Comparison of ENCODE assay signal across 13 cellular contexts in the genomic region with DNA sequence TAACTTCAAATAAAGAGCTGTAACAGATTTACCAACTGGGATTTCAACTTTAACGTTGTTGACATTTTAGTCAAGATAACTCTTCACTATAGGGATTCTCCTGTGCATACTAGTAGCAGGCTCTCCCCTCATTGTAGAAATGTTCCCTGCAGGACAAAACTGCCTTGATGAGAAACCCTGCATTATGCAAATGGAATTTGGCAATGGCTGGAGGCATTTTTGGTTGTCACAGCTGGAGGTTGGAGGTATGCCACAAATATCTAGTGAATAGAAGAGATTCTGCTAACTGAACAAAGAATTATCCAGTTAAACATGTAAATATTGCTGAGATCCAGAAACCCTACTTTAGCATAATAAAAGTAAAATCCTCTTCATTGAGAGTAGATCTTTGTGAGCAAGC.
DNase-seq lines count a peak whose midpoint lies in the region; ATAC-seq and TF ChIP-seq lines count a peak whose summit lies in the region.
"Had no signal": no experiment of that assay in that cellular context is flagged by ENCODE, and none has a peak within 500 bp of the region (broad histone marks: within the 10 kb centered on the region; RNA-seq: fewer than 3 reads in every experiment).

No MANE protein-coding gene starts in this region.

- CTCF ChIA-PET in MCF 10A (lab: Yijun Ruan, JAX), result no interaction called here

- no peaks in the 10 kb centered on the region for H3K9me3 Mint-ChIP-seq in MCF 10A (ENCODE audit: unreplicated experiment)
- H3K9me3 Mint-ChIP-seq in type B pancreatic cell, result peaks cover 1% of the 10 kb centered on the region

- H3K4me3 ChIP-seq in breast epithelium, result no peak overlapping the region
- H3K4me3 ChIP-seq in astrocyte of the spinal cord (ENCODE audit: low read depth, low read length), result no peak overlapping the region
- H3K4me3 ChIP-seq in iPS-20b (ENCODE audit: low read length), result no peak overlapping the region
- no peak overlapping the region for H3K4me3 ChIP-seq in gastroesophageal sphincter
- no peak overlapping the region for H3K4me3 ChIP-seq in lower leg skin (ENCODE audit: low read depth, poor library complexity, severe bottlenecking)
- H3K4me3 ChIP-seq in testis, result no peak overlapping the region
- H3K4me3 ChIP-seq: BLaER1 treated with 17β-estradiol and CSF1 and Interleukin-3, amounts not matched to agents 10 nM and 100 nM; SJSA1 had no signal

- TF ChIP-seq CTCF in MCF 10A (IDR thresholded peaks at IDR 0.05; ENCODE audit: unreplicated experiment) (no peak), breast epithelium (IDR thresholded peaks at IDR 0.05) (no peak), astrocyte of the spinal cord (IDR thresholded peaks at IDR 0.05; ENCODE audit: low read depth, low read length) (no peak), type B pancreatic cell (conservative IDR thresholded peaks at IDR 0.05) (no peak), gastroesophageal sphincter (IDR thresholded peaks at IDR 0.05) (no peak), lower leg skin (IDR thresholded peaks at IDR 0.05) (no peak), testis (IDR thresholded peaks at IDR 0.05) (no peak)

- intact Hi-C loops in MCF 10A (cut with micrococcal nuclease) (no loop called here), breast epithelium (cut with DNase I; ENCODE audit: low total_unique reads) (no loop called here), lower leg skin (cut with DNase I; ENCODE audit: low total_unique reads) (no loop called here), testis (cut with DNase I; ENCODE audit: low total_unique reads) (no loop called here)

- DNase-seq in MCF 10A (ENCODE audit: unreplicated experiment) (peak; percentile 74), breast epithelium (ENCODE audit: low spot score in 2 of 2) (no peak), astrocyte of the spinal cord (ENCODE audit: low read depth, low spot score) (peak; percentile 88), type B pancreatic cell (ENCODE audit: extremely low spot score, unreplicated experiment) (no peak), lower leg skin (ENCODE audit: low spot score in 2 of 2) (no peak), testis (no peak)
- DNase-seq: activated CD8-positive, alpha-beta memory T cell treated with anti-CD3 and anti-CD28 coated beads, Interleukin-2, amount 10 ng/mL, durations not matched to agents 7 days and 5 days; NCI-H187 treated with DMSO at 0.1 percent for 48 hours; stimulated activated naive CD4-positive, alpha-beta T cell had no signal

- H3K27me3 ChIP-seq in breast epithelium (no peaks in the 10 kb centered on the region), iPS-20b (ENCODE audit: insufficient read depth, low read length) (no peaks in the 10 kb centered on the region), gastroesophageal sphincter (no peaks in the 10 kb centered on the region), testis (no peaks in the 10 kb centered on the region)
- H3K27me3 ChIP-seq: BLaER1 treated with 17β-estradiol and CSF1 and Interleukin-3, amounts not matched to agents 10 nM and 100 nM; SJSA1 had no signal

- H3K4me1 Mint-ChIP-seq in MCF 10A (ENCODE audit: insufficient read depth, unreplicated experiment) (peaks cover 39% of the 10 kb centered on the region), type B pancreatic cell (ENCODE audit: unreplicated experiment) (peaks cover 20% of the 10 kb centered on the region)
- H3K4me1 Mint-ChIP-seq: activated CD8-positive, alpha-beta memory T cell treated with anti-CD3 and anti-CD28 coated beads, Interleukin-2, amount 10 ng/mL, durations not matched to agents 7 days and 5 days had no signal

- WGBS in gastroesophageal sphincter (ENCODE audit: low coverage in 1 of 2), 2 donors, result 20 to 31% methylated on average over 1 of the region's 1 CpG
- 14 to 18% methylated on average over 1 of the region's 1 CpG for WGBS in lower leg skin, 2 donors
- WGBS in testis, 2 donors, result 12 to 32% methylated on average over 1 of the region's 1 CpG

- H3K9me3 ChIP-seq in breast epithelium (no peaks in the 10 kb centered on the region), iPS-20b (ENCODE audit: insufficient read depth, low read depth, low read length) (peaks cover under 1% of the 10 kb centered on the region; the same call in 1 of the 2 replicates), gastroesophageal sphincter (no peaks in the 10 kb centered on the region), testis (no peaks in the 10 kb centered on the region)
- H3K9me3 ChIP-seq: BLaER1 treated with 17β-estradiol and CSF1 and Interleukin-3, amounts not matched to agents 10 nM and 100 nM; SJSA1 had no signal

- H3K36me3 ChIP-seq in breast epithelium (no peaks in the 10 kb centered on the region), iPS-20b (ENCODE audit: insufficient read depth, low read depth, low read length) (no peaks in the 10 kb centered on the region), gastroesophageal sphincter (no peaks in the 10 kb centered on the region), testis (ENCODE audit: low read depth, missing control alignments) (no peaks in the 10 kb centered on the region)
- H3K36me3 ChIP-seq: BLaER1 treated with 17β-estradiol and CSF1 and Interleukin-3, amounts not matched to agents 10 nM and 100 nM; SJSA1 had no signal

- H3K27ac Mint-ChIP-seq in MCF 10A (ENCODE audit: low read depth, unreplicated experiment) (no peak overlapping the region), type B pancreatic cell (peak overlapping the region; percentile 44)
- H3K27ac Mint-ChIP-seq: activated CD8-positive, alpha-beta memory T cell treated with anti-CD3 and anti-CD28 coated beads, Interleukin-2, amount 10 ng/mL, durations not matched to agents 7 days and 5 days had no signal

- H3K27me3 Mint-ChIP-seq in MCF 10A (ENCODE audit: insufficient read depth, unreplicated experiment) (no peaks in the 10 kb centered on the region), type B pancreatic cell (no peaks in the 10 kb centered on the region)
- H3K27me3 Mint-ChIP-seq: activated CD8-positive, alpha-beta memory T cell treated with anti-CD3 and anti-CD28 coated beads, Interleukin-2, amount 10 ng/mL, durations not matched to agents 7 days and 5 days had no signal

- TF ChIP-seq EP300 in gastroesophageal sphincter (IDR thresholded peaks at IDR 0.05), result no peak

- in situ Hi-C loops in astrocyte of the spinal cord (cut with HindIII; ENCODE audit: low sequenced_read_pairs), result no loop called here

- H3K4me3 Mint-ChIP-seq in MCF 10A (ENCODE audit: unreplicated experiment) (no peak overlapping the region), type B pancreatic cell (no peak overlapping the region)
- H3K4me3 Mint-ChIP-seq: activated CD8-positive, alpha-beta memory T cell treated with anti-CD3 and anti-CD28 coated beads, Interleukin-2, amount 10 ng/mL, durations not matched to agents 7 days and 5 days had no signal

- H3K9ac ChIP-seq in iPS-20b (ENCODE audit: low read depth, low read length), result peak overlapping the region; percentile 29; the same call in 1 of the 2 replicates
- H3K9ac ChIP-seq: BLaER1 treated with 17β-estradiol and CSF1 and Interleukin-3, amounts not matched to agents 10 nM and 100 nM had no signal

- H3K4me1 ChIP-seq in breast epithelium (no peaks in the 10 kb centered on the region), iPS-20b (ENCODE audit: insufficient read depth, low read length) (peaks cover 24% of the 10 kb centered on the region), gastroesophageal sphincter (peaks cover 0 to 11% (median 0%) of the 10 kb centered on the region in 3 donors), testis (no peaks in the 10 kb centered on the region)
- H3K4me1 ChIP-seq: BLaER1 treated with 17β-estradiol and CSF1 and Interleukin-3, amounts not matched to agents 10 nM and 100 nM had no signal

- H3K36me3 Mint-ChIP-seq in MCF 10A (ENCODE audit: insufficient read depth, unreplicated experiment) (no peaks in the 10 kb centered on the region), type B pancreatic cell (peaks cover 4% of the 10 kb centered on the region)
- H3K36me3 Mint-ChIP-seq: activated CD8-positive, alpha-beta memory T cell treated with anti-CD3 and anti-CD28 coated beads, Interleukin-2, amount 10 ng/mL, durations not matched to agents 7 days and 5 days had no signal

- ATAC-seq in gastroesophageal sphincter, result no peak
- ATAC-seq: activated CD8-positive, alpha-beta memory T cell treated with anti-CD3 and anti-CD28 coated beads, Interleukin-2, amount 10 ng/mL, durations not matched to agents 7 days and 5 days had no signal

- BruUV-seq in MCF 10A (replicated peaks; lab: Mats Ljungman, UMichigan), result no TSS peak

- TF ChIP-seq POLR2A in breast epithelium (IDR thresholded peaks at IDR 0.05), result no peak
- TF ChIP-seq POLR2A in gastroesophageal sphincter (IDR thresholded peaks at IDR 0.05), result no peak
- TF ChIP-seq POLR2A in lower leg skin (IDR thresholded peaks at IDR 0.05), result no peak
- TF ChIP-seq POLR2A in testis (IDR thresholded peaks at IDR 0.05), result no peak

- POLR2A ChIA-PET in MCF 10A (lab: Yijun Ruan, JAX), result interaction anchor here (0.5 to 0.6 kb wide), 2 partner anchors 55 to 306 kb away, joined by 3 read pairs; no protein-coding TSS in a partner anchor

- H3K27ac ChIP-seq in breast epithelium, result no peak overlapping the region
- H3K27ac ChIP-seq in iPS-20b (ENCODE audit: low read length), result peak overlapping the region; percentile 50
- H3K27ac ChIP-seq in gastroesophageal sphincter, result peak overlapping the region in 1 of 4 donors; percentile 29
- no peak overlapping the region for H3K27ac ChIP-seq in testis
- H3K27ac ChIP-seq: BLaER1 treated with 17β-estradiol and CSF1 and Interleukin-3, amounts not matched to agents 10 nM and 100 nM; SJSA1 had no signal

Comparison
In these comparisons a context has a peak if more than half of its experiments do, and no peak if none do; other contexts are left out.
1. DNase-seq: peak in MCF 10A (single experiment) and astrocyte of the spinal cord (single experiment); none in breast epithelium (0 of 2), type B pancreatic cell (single experiment), lower leg skin (0 of 2) and testis (single experiment).